In genomic region chr9:115250646-115251045, GRCh38 we compare ENCODE assay signal across 13 cellular contexts.
DNase-seq lines count a peak whose midpoint lies in the region; ATAC-seq and TF ChIP-seq lines count a peak whose summit lies in the region.
"Had no signal": no experiment of that assay in that cellular context is flagged by ENCODE, and none has a peak within 500 bp of the region (broad histone marks: within the 10 kb centered on the region; RNA-seq: fewer than 3 reads in every experiment).

No MANE protein-coding gene starts in this region.

- no peak overlapping the region for H3K27ac Mint-ChIP-seq in natural killer cell
- H3K27ac Mint-ChIP-seq: activated B cell treated with CpG ODN at 0.5 μM for 24 hours had no signal

- H3K27ac ChIP-seq in sigmoid colon = peak overlapping the region in 2 of 4 donors; percentile 25 to 58
- H3K27ac ChIP-seq: colonic mucosa had no signal

- H3K36me3 Mint-ChIP-seq in natural killer cell = no peaks in the 10 kb centered on the region

- H3K4me3 ChIP-seq in sigmoid colon = no peak overlapping the region
- H3K4me3 ChIP-seq: colonic mucosa had no signal

- TF ChIP-seq CTCF in natural killer cell (IDR thresholded peaks at IDR 0.05) (no peak), sigmoid colon (IDR thresholded peaks at IDR 0.05) (no peak)

- intact Hi-C loops in natural killer cell (cut with micrococcal nuclease) (no loop called here), sigmoid colon (cut with DNase I) (no loop called here)

- H3K4me1 Mint-ChIP-seq in natural killer cell = no peaks in the 10 kb centered on the region
- H3K4me1 Mint-ChIP-seq: activated B cell treated with CpG ODN at 0.5 μM for 24 hours, neural crest cell had no signal

- peaks cover 2 to 3% of the 10 kb centered on the region in 2 donors for H3K9me3 Mint-ChIP-seq in natural killer cell

- peak; percentile 96 for DNase-seq in GM04503 (ENCODE audit: low read depth)
- DNase-seq in fibroblast of the conjunctiva (ENCODE audit: low read depth) = peak; percentile 38
- peak; percentile 60 for DNase-seq in renal cortical epithelial cell (ENCODE audit: low read depth)
- no peak for DNase-seq in NCI-H1694 (lab: John Stamatoyannopoulos, UW)
- DNase-seq in natural killer cell = no peak
- no peak for DNase-seq in sigmoid colon
- DNase-seq in COR-L47 (lab: John Stamatoyannopoulos, UW) = no peak
- DNase-seq: activated B cell treated with CpG ODN at 0.5 μM for 24 hours; colonic mucosa; RPMI8226; stimulated activated CD4-positive, alpha-beta T cell treated with anti-CD3 and anti-CD28 coated beads, Interleukin-4, amount 100 ng/mL, for 24 hours had no signal

- no peak for TF ChIP-seq EP300 in sigmoid colon (IDR thresholded peaks at IDR 0.05)

- H3K4me1 ChIP-seq in sigmoid colon = peaks cover 0 to 38% (median 15%) of the 10 kb centered on the region in 4 donors
- H3K4me1 ChIP-seq: colonic mucosa had no signal

- WGBS in sigmoid colon, 2 donors = 27 to 35% methylated on average over 1 of the region's 1 CpG

- peak; percentile 95 for ATAC-seq in SK-N-SH treated with all-trans-retinoic acid at 6 μM for 48 hours
- no peak for ATAC-seq in natural killer cell

- H3K9me3 ChIP-seq in sigmoid colon = no peaks in the 10 kb centered on the region
- H3K9me3 ChIP-seq: colonic mucosa had no signal

- no peaks in the 10 kb centered on the region for H3K27me3 Mint-ChIP-seq in natural killer cell (ENCODE audit: low read depth in 2 of 2)
- H3K27me3 Mint-ChIP-seq: activated B cell treated with CpG ODN at 0.5 μM for 24 hours had no signal

- no peaks in the 10 kb centered on the region for H3K36me3 ChIP-seq in sigmoid colon
- H3K36me3 ChIP-seq: colonic mucosa had no signal

- H3K4me3 Mint-ChIP-seq in natural killer cell = no peak overlapping the region
- H3K4me3 Mint-ChIP-seq: activated B cell treated with CpG ODN at 0.5 μM for 24 hours, neural crest cell had no signal

- H3K27me3 ChIP-seq in sigmoid colon = no peaks in the 10 kb centered on the region
- H3K27me3 ChIP-seq: colonic mucosa had no signal

- TF ChIP-seq POLR2A in sigmoid colon (IDR thresholded peaks at IDR 0.05) = no peak

TF ChIP-seq in SK-N-SH treated with all-trans-retinoic acid at 6 μM for 48 hours, 23 proteins besides CTCF, POLR2A, EP300 and RAD21:
- TF ChIP-seq BACH2 (CRISPR knock-in tag; IDR thresholded peaks at IDR 0.05; ENCODE audit: borderline replicate concordance) (no peak), GLIS3 (CRISPR knock-in tag; IDR thresholded peaks at IDR 0.05) (no peak), CREB5 (CRISPR knock-in tag; IDR thresholded peaks at IDR 0.05; ENCODE audit: low read depth) (no peak), POU6F1 (CRISPR knock-in tag; IDR thresholded peaks at IDR 0.05; ENCODE audit: borderline replicate concordance, low read depth) (peak; percentile 32; the same call in 1 of the 2 replicates), ISL1 (CRISPR knock-in tag; IDR thresholded peaks at IDR 0.05) (peak; percentile 19; the same call in 1 of the 2 replicates), ZFP30 (CRISPR knock-in tag; IDR thresholded peaks at IDR 0.05) (no peak)

Comparison
In these comparisons a context has a peak if more than half of its experiments do, and no peak if none do; other contexts are left out.
1. DNase-seq: peak in GM04503 (single experiment), fibroblast of the conjunctiva (single experiment) and renal cortical epithelial cell (single experiment); none in NCI-H1694 (single experiment), natural killer cell (single experiment), sigmoid colon (single experiment) and COR-L47 (single experiment).